In the genomic region with DNA sequence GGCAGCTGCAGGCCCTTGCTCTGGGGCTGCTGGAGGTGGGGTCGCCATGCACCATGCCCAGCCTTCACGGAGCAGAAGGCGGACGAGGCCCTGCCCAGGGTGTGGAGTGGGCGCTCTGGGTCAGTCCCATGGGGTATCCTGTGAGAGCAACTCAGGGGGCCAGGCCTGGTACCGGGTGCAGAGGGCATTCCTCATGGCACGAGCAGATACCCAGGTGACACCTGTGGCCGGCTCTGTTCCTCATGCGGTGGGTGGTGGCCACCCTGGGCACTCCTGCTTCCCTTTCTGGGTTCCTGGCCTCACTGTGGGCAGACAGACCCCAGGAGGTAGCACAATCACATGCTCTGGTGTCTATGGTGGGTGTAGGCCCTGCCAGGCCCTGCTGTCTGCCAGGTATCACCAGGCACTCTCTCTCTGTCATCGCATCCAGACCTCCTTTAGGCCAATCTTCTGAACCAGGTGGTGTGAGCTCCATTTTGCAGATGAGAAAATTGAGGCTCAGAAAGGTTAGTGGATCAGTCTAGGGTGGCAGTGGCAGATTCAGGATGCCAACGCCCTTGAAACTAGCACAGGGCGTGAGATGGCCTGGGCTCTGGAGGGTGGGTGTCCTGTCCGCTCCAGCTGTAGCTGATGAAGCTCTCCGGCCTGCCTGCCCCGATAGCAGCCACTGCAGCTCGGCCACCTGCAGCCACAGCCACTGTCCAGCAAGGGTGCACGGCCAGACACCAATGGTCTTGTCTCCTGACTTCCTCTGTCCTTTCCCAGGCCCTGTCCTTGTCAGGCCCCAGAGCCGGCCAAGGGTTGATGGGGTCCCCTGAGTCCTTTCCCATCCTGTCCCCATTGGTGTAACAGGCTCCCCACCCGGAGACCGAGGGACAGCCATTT, we compare ENCODE assay signal across 12 cellular contexts. TPM values are rescaled to one million over a fixed set of nuclear protein-coding genes. Genes with fewer than 3 reads are reported as not detected.
DNase-seq lines count a peak whose midpoint lies in the region; ATAC-seq and TF ChIP-seq lines count a peak whose summit lies in the region.
"Had no signal": no experiment of that assay in that cellular context is flagged by ENCODE, and none has a peak within 500 bp of the region (broad histone marks: within the 10 kb centered on the region; RNA-seq: fewer than 3 reads in every experiment).

No MANE protein-coding gene starts in this region.

- POLR2A ChIA-PET in A673 (lab: Charles Lee; ENCODE audit: low non-redundant PET), result no interaction called here
- POLR2A ChIA-PET in naive thymus-derived CD4-positive, alpha-beta T cell (lab: Charles Lee), result interaction anchor here (0.9 to 12.1 kb wide), 4 partner anchors 14 to 67 kb away, joined by 3 to 226 read pairs (median 4); a partner anchor contains a TSS

- H3K27ac ChIP-seq in A673 (ENCODE audit: low read depth, low read length, poor library complexity, severe bottlenecking) (peak overlapping the region; percentile 85), KOPT-K1 (ENCODE audit: low read depth, low read length, poor library complexity, severe bottlenecking) (peak overlapping the region; percentile 100)
- peak overlapping the region; percentile 78 for H3K27ac ChIP-seq in naive thymus-derived CD4-positive, alpha-beta T cell (ENCODE audit: low read depth, low read length)

- no peaks in the 10 kb centered on the region for H3K27me3 Mint-ChIP-seq in naive thymus-derived CD4-positive, alpha-beta T cell

- H3K36me3 ChIP-seq in A673 (ENCODE audit: insufficient read depth, low read length, poor library complexity, severe bottlenecking), result no peaks in the 10 kb centered on the region
- H3K36me3 ChIP-seq in KOPT-K1 (ENCODE audit: insufficient read depth, low read length), result peaks cover 47% of the 10 kb centered on the region
- peaks cover 0 to 42% (median 0%) of the 10 kb centered on the region in 3 experiments for H3K36me3 ChIP-seq in naive thymus-derived CD4-positive, alpha-beta T cell (ENCODE audit: control insufficient read depth in 2 of 3, insufficient read depth in 3 of 3, low read length in 3 of 3)

- H3K4me3 Mint-ChIP-seq in naive thymus-derived CD4-positive, alpha-beta T cell, result peak overlapping the region; percentile 75 to 92 (median 86)

- no peaks in the 10 kb centered on the region for H3K9me3 Mint-ChIP-seq in naive thymus-derived CD4-positive, alpha-beta T cell

- peak overlapping the region; percentile 51 to 95 (median 85) for H3K27ac Mint-ChIP-seq in naive thymus-derived CD4-positive, alpha-beta T cell

- no peaks in the 10 kb centered on the region for H3K27me3 ChIP-seq in A673 (replicated peaks; ENCODE audit: insufficient read depth, low read depth, low read length, poor library complexity)
- no peaks in the 10 kb centered on the region for H3K27me3 ChIP-seq in naive thymus-derived CD4-positive, alpha-beta T cell (ENCODE audit: control insufficient read depth in 2 of 2, insufficient read depth in 2 of 2, low read length in 2 of 2)

- no peak for TF ChIP-seq CTCF in A673 (conservative IDR thresholded peaks at IDR 0.05; ENCODE audit: low read depth, low read length)
- TF ChIP-seq CTCF in choroid plexus epithelial cell (conservative IDR thresholded peaks at IDR 0.05; ENCODE audit: low read depth, low read length), result no peak
- TF ChIP-seq CTCF in foreskin fibroblast (IDR thresholded peaks at IDR 0.05; ENCODE audit: low read depth, low read length), result no peak

- H3K4me3 ChIP-seq in A673 (ENCODE audit: low read depth, low read length, poor library complexity, severe bottlenecking) (no peak overlapping the region), choroid plexus epithelial cell (ENCODE audit: low read depth, low read length) (peak overlapping the region; percentile 40), foreskin fibroblast (ENCODE audit: low read depth in 1 of 2, low read length in 2 of 2) (no peak overlapping the region)
- H3K4me3 ChIP-seq in naive thymus-derived CD4-positive, alpha-beta T cell (ENCODE audit: low read length), result peak overlapping the region; percentile 71

- ATAC-seq in naive thymus-derived CD4-positive, alpha-beta T cell, result no peak
- ATAC-seq in GM18873 (IDR thresholded peaks at IDR 0.05; ENCODE audit: low FRiP score, unreplicated experiment), result no peak

- intact Hi-C loops in A673 (cut with micrococcal nuclease; ENCODE audit: unreplicated experiment), result no loop called here
- intact Hi-C loops in naive thymus-derived CD4-positive, alpha-beta T cell (cut with micrococcal nuclease), result no loop called here

- peaks cover 36 to 79% (median 64%) of the 10 kb centered on the region in 7 donors for H3K4me1 Mint-ChIP-seq in naive thymus-derived CD4-positive, alpha-beta T cell

- DNase-seq in A673 (ENCODE audit: low spot score) (no peak), choroid plexus epithelial cell (ENCODE audit: low read depth) (no peak), foreskin fibroblast (no peak), NCI-H1930 (lab: John Stamatoyannopoulos, UW) (no peak), NCI-H774 (lab: John Stamatoyannopoulos, UW) (no peak)
- no peak for DNase-seq in naive thymus-derived CD4-positive, alpha-beta T cell
- DNase-seq: activated effector memory CD4-positive, alpha-beta T cell treated with Interleukin-2 at 50 U/mL for 16 hours; DMS79 had no signal

- peaks cover 26% of the 10 kb centered on the region for H3K4me1 ChIP-seq in A673 (ENCODE audit: insufficient read depth, low read length, poor library complexity, severe bottlenecking)
- H3K4me1 ChIP-seq in naive thymus-derived CD4-positive, alpha-beta T cell (ENCODE audit: control insufficient read depth in 2 of 2, insufficient read depth in 2 of 2, low read length in 2 of 2), result peaks cover 28 to 47% of the 10 kb centered on the region in 2 donors

- H3K9me3 ChIP-seq in A673 (ENCODE audit: low read depth, low read length, poor library complexity, severe bottlenecking) (no peaks in the 10 kb centered on the region), KOPT-K1 (ENCODE audit: insufficient read depth, low read length, poor library complexity, severe bottlenecking) (no peaks in the 10 kb centered on the region)
- no peaks in the 10 kb centered on the region for H3K9me3 ChIP-seq in naive thymus-derived CD4-positive, alpha-beta T cell (ENCODE audit: control insufficient read depth in 2 of 3, low read length in 3 of 3)

- no TSS peak for BruUV-seq in A673 (replicated peaks; lab: Mats Ljungman, UMichigan)

- peaks cover 0 to 3% (median 0%) of the 10 kb centered on the region in 5 donors for H3K36me3 Mint-ChIP-seq in naive thymus-derived CD4-positive, alpha-beta T cell

- CTCF ChIA-PET in A673 (lab: Charles Lee), result no interaction called here
- CTCF ChIA-PET in naive thymus-derived CD4-positive, alpha-beta T cell (lab: Charles Lee), result interaction anchor here (14.0 kb wide), 1 partner anchor 13 kb away, joined by 302 read pairs; a partner anchor contains a TSS

RNA-seq across cellular contexts. Expression of a gene that starts 15.1 kb away (rescaled TPM):
- 139 and 145 TPM in 2 replicates for total RNA-seq in A673 (2021)
- total RNA-seq in naive thymus-derived CD4-positive, alpha-beta T cell, result 100 to 1,000 TPM; 146 to 291 (median 263) TPM
- polyA plus RNA-seq in naive thymus-derived CD4-positive, alpha-beta T cell, result 10 to 100 TPM; 41.5 to 70.5 TPM

RNA-seq across cellular contexts. Expression of a gene that starts 19.1 kb away (rescaled TPM):
- total RNA-seq in A673 (2021), result 252 and 397 TPM in 2 replicates
- 10 to 100 TPM in 2 of 5 experiments, 1 to 10 TPM in 3; 4.9 to 13.5 (median 8.8) TPM for total RNA-seq in naive thymus-derived CD4-positive, alpha-beta T cell
- polyA plus RNA-seq in naive thymus-derived CD4-positive, alpha-beta T cell, result under 1 TPM in 1 of 2 donors, not detected in 1; 0.35 TPM

RNA-seq across cellular contexts. Expression of a gene that starts 29.2 kb away (rescaled TPM):
- total RNA-seq in A673 (2021), result 0.68 TPM in 1 of 2 replicates, not detected in the other
- 1 to 10 TPM in 2 of 5 experiments, under 1 TPM in 1, not detected in 2; 0.48 to 3.5 (median 3.1) TPM for total RNA-seq in naive thymus-derived CD4-positive, alpha-beta T cell
- under 1 TPM; 0.15 to 0.17 TPM for polyA plus RNA-seq in naive thymus-derived CD4-positive, alpha-beta T cell
- total RNA-seq: NCI-H460 had no signal
- polyA plus RNA-seq: keratinocyte had no signal

Comparison
In these comparisons a context has a peak if more than half of its experiments do, and no peak if none do; other contexts are left out.
1. H3K4me3 ChIP-seq: peak in choroid plexus epithelial cell (single experiment) and naive thymus-derived CD4-positive, alpha-beta T cell (single experiment); none in A673 (single experiment) and foreskin fibroblast (0 of 2).
2. RNA of a gene that starts 19.1 kb away (total RNA-seq): 252 to 397 TPM in A673; 4.9 to 13.5 TPM in naive thymus-derived CD4-positive, alpha-beta T cell; every median in the first group is over 10 times any median in the second.
3. Peak in every context shown above with its lines, with median percentiles within 50 percentile points of each other: H3K27ac ChIP-seq.